In genomic region chr9:104093647-104094533, GRCh38 we compare ENCODE assay signal across 8 cellular contexts. TPM values are rescaled to one million over a fixed set of nuclear protein-coding genes. Genes with fewer than 3 reads are reported as not detected.
A peak's percentile ranks its signal among the peaks of the same experiment; 100 is the strongest.
DNase-seq lines count a peak whose midpoint lies in the region; ATAC-seq and TF ChIP-seq lines count a peak whose summit lies in the region.

Gene SMC2 (plus strand): TSS chr9:104094309. CDS start chr9:104095385, 1,076 bp downstream.

- peak within 1 kb of the TSS; percentile 96 for H2AFZ ChIP-seq in IMR-90 (replicated peaks; ENCODE audit: low read length, poor library complexity)

- peak within 1 kb of the TSS; percentile 87 for H2BK20ac ChIP-seq in IMR-90 (ENCODE audit: low read depth, low read length)

- peak within 1 kb of the TSS; percentile 95 for H3K23ac ChIP-seq in IMR-90 (ENCODE audit: low read depth, low read length)

- no peaks in the 10 kb centered on the region; the same call in 1 of the 2 replicates for H3K9me1 ChIP-seq in IMR-90 (ENCODE audit: insufficient read depth, low read length)

- no peaks in the 10 kb centered on the region for H3K27me3 ChIP-seq in IMR-90 (ENCODE audit: control insufficient read depth, insufficient read depth, low read length)

- no peaks in the 10 kb centered on the region for H4K20me1 ChIP-seq in IMR-90 (ENCODE audit: insufficient read depth, low read length)

- no peaks in the 10 kb centered on the region for H3K9me3 ChIP-seq in IMR-90 (ENCODE audit: control insufficient read depth, insufficient read depth, low read length)
- H3K9me3 ChIP-seq in mucosa of descending colon, result no peaks in the 10 kb centered on the region

- peak within 1 kb of the TSS; percentile 85 for H2AK9ac ChIP-seq in IMR-90 (replicated peaks; ENCODE audit: low read depth, low read length, poor library complexity)

- peak; percentile 81 for TF ChIP-seq POLR2A in IMR-90 (IDR thresholded peaks at IDR 0.05; ENCODE audit: low read depth, low read length)

- peak within 1 kb of the TSS; percentile 85; the same call in 1 of the 3 replicates for H2BK15ac ChIP-seq in IMR-90 (ENCODE audit: low read depth, low read length)

- 0% methylated on average over 19 of the region's 58 CpGs; no CpG with 5 or more reads in 1 of the 2 experiments for WGBS in IMR-90 (ENCODE audit: extremely low coverage in 2 of 2, insufficient read length in 1 of 2), 2 experiments

- BruUV-seq in IMR-90 (replicated peaks; lab: Mats Ljungman, UMichigan), result no TSS peak

- peak within 1 kb of the TSS; percentile 95 for H3K4ac ChIP-seq in IMR-90 (ENCODE audit: low read depth, low read length)

- TF ChIP-seq CTCF in IMR-90 (conservative IDR thresholded peaks at IDR 0.05; ENCODE audit: low read depth, low read length), result no peak
- TF ChIP-seq CTCF in mucosa of descending colon (IDR thresholded peaks at IDR 0.05), result no peak

- H4K5ac ChIP-seq in IMR-90 (ENCODE audit: low read depth, low read length), result peak within 1 kb of the TSS; percentile 83

- no peak within 1 kb of the TSS for H2AK5ac ChIP-seq in IMR-90 (ENCODE audit: low read depth, low read length)

- H3K27ac ChIP-seq in IMR-90 (ENCODE audit: insufficient read depth, low read length), result peak within 1 kb of the TSS; percentile 93
- H3K27ac ChIP-seq in epithelial cell of prostate, result peak within 1 kb of the TSS; percentile 81

- H3K79me1 ChIP-seq in IMR-90 (ENCODE audit: low read depth in 1 of 2, low read length in 2 of 2), result peaks cover 20 to 25% of the 10 kb centered on the region in 2 experiments

- POLR2A ChIA-PET in IMR-90 (lab: Charles Lee; ENCODE audit: unreplicated experiment), result interaction anchor here (0.6 to 0.7 kb wide), 2 partner anchors 147 to 751 kb away, joined by 3 read pairs; no protein-coding TSS in a partner anchor

- H3K14ac ChIP-seq in IMR-90 (replicated peaks; ENCODE audit: low read depth, low read length), result peak within 1 kb of the TSS; percentile 97

- in situ Hi-C loops in IMR-90 (cut with MboI; ENCODE audit: low sequenced_read_pairs), result no loop called here

- H3K4me3 ChIP-seq in IMR-90 (ENCODE audit: insufficient read depth, low read depth, low read length), result peak within 1 kb of the TSS; percentile 92
- H3K4me3 ChIP-seq in mucosa of descending colon, result peak within 1 kb of the TSS; percentile 50

- H4K8ac ChIP-seq in IMR-90 (ENCODE audit: low read depth in 2 of 2, low read length in 2 of 2), result peak within 1 kb of the TSS; percentile 81 to 96

- H3K36me3 ChIP-seq in IMR-90 (ENCODE audit: control insufficient read depth, insufficient read depth, low read length) (no peaks in the 10 kb centered on the region), mucosa of descending colon (ENCODE audit: low read depth) (no peaks in the 10 kb centered on the region)

- dilution Hi-C loops in IMR-90 (cut with HindIII; ENCODE audit: low sequenced_read_pairs, unreplicated experiment), result no loop called here

- peak within 1 kb of the TSS; percentile 99 for H3K56ac ChIP-seq in IMR-90 (ENCODE audit: extremely low read depth, insufficient read depth, low read length)

- H2BK5ac ChIP-seq in IMR-90 (ENCODE audit: low read depth, low read length, poor library complexity, severe bottlenecking), result peak within 1 kb of the TSS; percentile 98

- no peak for TF ChIP-seq RAD21 in IMR-90 (IDR thresholded peaks at IDR 0.05; ENCODE audit: low read length)

- peak within 1 kb of the TSS; percentile 97 for H2BK120ac ChIP-seq in IMR-90 (ENCODE audit: low read depth, low read length)

- DNase-seq in DMS 273 (lab: John Stamatoyannopoulos, UW; ENCODE audit: unreplicated experiment) (peak; percentile 95), IMR-90 (peak; percentile 84), OCI-M1 (lab: John Stamatoyannopoulos, UW) (peak; percentile 95), activated T-cell treated with anti-CD3 and anti-CD28 coated beads for 4 hours (peak; percentile 90), epithelial cell of prostate (ENCODE audit: low read depth, low spot score) (peak; percentile 39), mucosa of descending colon (peak; percentile 95 to 96 (median 96))
- DNase-seq in stimulated activated CD8-positive, alpha-beta memory T cell treated with anti-CD3 and anti-CD28 coated beads, Interleukin-4, amount 100 ng/mL, for 24 hours (ENCODE audit: low read depth), result peak; percentile 91

- H4K91ac ChIP-seq in IMR-90 (ENCODE audit: insufficient read depth, low read depth, low read length), result peak within 1 kb of the TSS; percentile 93

- peak within 1 kb of the TSS; percentile 91 for H3K18ac ChIP-seq in IMR-90 (ENCODE audit: low read depth, low read length)

- CTCF ChIA-PET in IMR-90 (lab: Yijun Ruan, JAX), result interaction anchor here (0.8 kb wide), 1 partner anchor 33 kb away, joined by 3 read pairs; no protein-coding TSS in a partner anchor

- ATAC-seq in GM21528 (IDR thresholded peaks at IDR 0.05; ENCODE audit: low FRiP score, unreplicated experiment), result peak; percentile 94
- peak; percentile 97 for ATAC-seq in IMR-90 (ENCODE audit: low read depth)
- peak; percentile 92 for ATAC-seq in mucosa of descending colon

- H3K9ac ChIP-seq in IMR-90 (ENCODE audit: low read depth, low read length), result peak within 1 kb of the TSS; percentile 93

- H3K4me1 ChIP-seq in IMR-90 (ENCODE audit: control insufficient read depth, insufficient read depth, low read length) (peaks cover 3% of the 10 kb centered on the region), mucosa of descending colon (ENCODE audit: low read depth) (peaks cover 14% of the 10 kb centered on the region)

- peak within 1 kb of the TSS; percentile 100 for H3K4me2 ChIP-seq in IMR-90 (ENCODE audit: low read depth, low read length)

- intact Hi-C loops in IMR-90 (cut with micrococcal nuclease), result loop anchor here (1.0 to 5.0 kb wide), 3 partner anchors 19 to 653 kb away; partner anchors contain the start of gene NIPSNAP3A
- intact Hi-C loops in mucosa of descending colon (cut with DNase I, micrococcal nuclease), result no loop called here

TF ChIP-seq in IMR-90, 13 proteins besides CTCF, POLR2A, EP300 and RAD21:
- no peak for TF ChIP-seq CHD1 (IDR thresholded peaks at IDR 0.05; ENCODE audit: low read depth, low read length)
- no peak for TF ChIP-seq MAFK (IDR thresholded peaks at IDR 0.05; ENCODE audit: low read depth, low read length)
- TF ChIP-seq MXI1 (IDR thresholded peaks at IDR 0.05; ENCODE audit: borderline replicate concordance, low read depth, low read length), result peak; percentile 98
- TF ChIP-seq NFE2L2 (IDR thresholded peaks at IDR 0.05; ENCODE audit: low read depth, low read length), result no peak
- TF ChIP-seq USF2 (IDR thresholded peaks at IDR 0.05; ENCODE audit: low read depth, low read length), result no peak
- TF ChIP-seq ELK1 (IDR thresholded peaks at IDR 0.05; ENCODE audit: borderline replicate concordance, low read depth, low read length), result no peak
- TF ChIP-seq RFX5 (IDR thresholded peaks at IDR 0.05; ENCODE audit: low read depth, low read length), result 0 out of 2 replicates have a peak, but pooled peaks have one; percentile 7
- TF ChIP-seq MAZ (IDR thresholded peaks at IDR 0.05; ENCODE audit: borderline replicate concordance, low read depth, low read length), result peak; percentile 61; the same call in 1 of the 2 replicates
- TF ChIP-seq BHLHE40 (IDR thresholded peaks at IDR 0.05; ENCODE audit: low read depth, low read length), result no peak
- TF ChIP-seq SMC3 (IDR thresholded peaks at IDR 0.05; ENCODE audit: low read depth, low read length), result no peak; the same call in 1 of the 2 replicates

RNA-seq across cellular contexts. Expression of gene SMC2, which starts in this region (rescaled TPM):
- total RNA-seq in IMR-90 (2012; rRNA removed) (12.4 and 21.4 TPM in 2 replicates), mucosa of descending colon (10 to 100 TPM in 1 of 3 donors, 1 to 10 TPM in 2; 6.6 to 15.1 (median 8.8) TPM)
- 4.1 and 4.9 TPM in 2 replicates for polyA plus RNA-seq in IMR-90 (2012; rRNA removed)
- 0.42 and 0.67 TPM in 2 replicates for polyA plus RNA-seq in IMR-90 (2012; cell fraction: cytosol; rRNA removed)
- polyA plus RNA-seq in IMR-90 (2012; cell fraction: nucleus; rRNA removed; ENCODE audit: low replicate concordance), result 0.27 and 2.8 TPM in 2 replicates

Comparison
In these comparisons a context has a peak if more than half of its experiments do, and no peak if none do; other contexts are left out.
1. Peak in every context shown above with its lines: DNase-seq, ATAC-seq, H3K4me3 ChIP-seq and H3K27ac ChIP-seq.
2. DNase-seq: peak in every context shown above with its lines; median percentile 96 in mucosa of descending colon; 95 in DMS 273; 95 in OCI-M1; 91 in stimulated activated CD8-positive, alpha-beta memory T cell treated with anti-CD3 and anti-CD28 coated beads, Interleukin-4, amount 100 ng/mL, for 24 hours; 90 in activated T-cell treated with anti-CD3 and anti-CD28 coated beads for 4 hours; 84 in IMR-90; 39 in epithelial cell of prostate.